Comparison of ENCODE assay signal across 8 cellular contexts in the genomic region with DNA sequence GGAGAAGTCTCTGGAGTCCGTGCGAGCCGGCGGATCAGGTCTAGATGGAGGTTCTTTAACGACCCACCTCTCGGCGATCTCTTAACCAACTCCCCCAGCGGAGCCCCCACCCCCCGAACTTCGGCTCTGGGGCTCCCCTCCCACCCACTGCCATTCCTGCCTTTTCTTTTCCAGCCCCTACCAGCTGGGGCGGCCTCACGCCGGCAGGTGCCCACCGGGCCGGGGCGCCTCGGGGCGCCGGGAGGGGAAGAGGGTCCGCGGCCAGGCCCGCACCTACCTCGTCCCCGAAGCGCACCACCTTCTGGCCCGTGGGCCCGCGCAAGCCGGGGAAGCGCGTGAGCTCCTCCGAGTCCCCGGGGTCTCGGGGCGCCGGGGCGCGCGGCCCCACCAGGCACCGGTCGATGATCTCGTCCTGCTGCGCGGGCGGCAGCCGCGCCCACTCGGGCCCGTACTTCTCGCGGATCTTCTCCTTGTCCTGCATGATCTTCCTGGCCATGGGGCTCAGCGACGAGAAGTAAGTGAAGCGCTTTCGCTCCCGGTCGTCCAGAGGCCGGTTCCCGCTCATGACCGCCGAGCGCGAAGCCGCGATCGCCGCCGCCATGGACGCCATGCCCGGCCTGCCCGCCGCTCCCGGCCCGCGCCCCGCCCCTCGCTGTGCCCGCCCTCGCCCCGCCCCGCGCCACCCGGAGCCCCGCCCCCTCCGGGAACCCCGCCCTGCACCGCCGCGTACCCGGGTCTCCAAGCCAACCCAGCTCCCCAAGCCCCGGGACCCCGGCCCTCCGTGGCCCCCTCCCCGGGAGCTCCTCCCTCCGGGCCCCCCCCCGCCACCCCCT.
DNase-seq lines count a peak whose midpoint lies in the region; ATAC-seq and TF ChIP-seq lines count a peak whose summit lies in the region.

A gene with protein sequence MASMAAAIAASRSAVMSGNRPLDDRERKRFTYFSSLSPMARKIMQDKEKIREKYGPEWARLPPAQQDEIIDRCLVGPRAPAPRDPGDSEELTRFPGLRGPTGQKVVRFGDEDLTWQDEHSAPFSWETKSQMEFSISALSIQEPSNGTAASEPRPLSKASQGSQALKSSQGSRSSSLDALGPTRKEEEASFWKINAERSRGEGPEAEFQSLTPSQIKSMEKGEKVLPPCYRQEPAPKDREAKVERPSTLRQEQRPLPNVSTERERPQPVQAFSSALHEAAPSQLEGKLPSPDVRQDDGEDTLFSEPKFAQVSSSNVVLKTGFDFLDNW (minus strand): TSS at position 619 of the 833 bp plus-strand sequence. CDS start 9 bp downstream, at position 610.

- no peaks in the 10 kb centered on the region for H3K27me3 ChIP-seq in endocrine pancreas (ENCODE audit: control insufficient read depth, insufficient read depth, low read length)

- TF ChIP-seq CTCF in 22Rv1 (IDR thresholded peaks at IDR 0.05): no peak

- H3K27ac ChIP-seq in 22Rv1: peak within 1 kb of the TSS; percentile 54

- peak; percentile 55 for DNase-seq in NCI-H345 treated with DMSO at 0.1 percent for 48 hours (lab: John Stamatoyannopoulos, UW; ENCODE audit: unreplicated experiment)
- peak; percentile 59 to 63 (median 60) for DNase-seq in activated CD8-positive, alpha-beta memory T cell treated with anti-CD3 and anti-CD28 coated beads for 48 hours (ENCODE audit: low read depth in 2 of 3, low spot score in 2 of 3)
- peak; percentile 79 for DNase-seq in midbrain (lab: John Stamatoyannopoulos, UW)
- peak; percentile 60 to 72 for DNase-seq in stimulated activated CD8-positive, alpha-beta memory T cell treated with anti-CD3 and anti-CD28 coated beads, Interleukin-2, amount 100 ng/mL, for 1 hour (ENCODE audit: low read depth in 2 of 2)

- H3K4me3 ChIP-seq in endocrine pancreas (ENCODE audit: control insufficient read depth, insufficient read depth, low read length): peak within 1 kb of the TSS; percentile 70

- ATAC-seq in GM18505 (IDR thresholded peaks at IDR 0.05; ENCODE audit: unreplicated experiment) (peak; percentile 86), HG02981 (IDR thresholded peaks at IDR 0.05; ENCODE audit: unreplicated experiment) (peak; percentile 81)

- TF ChIP-seq POLR2A in GM18505 (IDR thresholded peaks at IDR 0.05; ENCODE audit: borderline replicate concordance, extremely low read depth, insufficient read depth, insufficient read length): no peak

- H3K4me1 ChIP-seq in endocrine pancreas (ENCODE audit: control insufficient read depth, insufficient read depth, low read length): peaks cover 3% of the 10 kb centered on the region

- H3K9ac ChIP-seq in endocrine pancreas (ENCODE audit: control insufficient read depth, insufficient read depth, low read length): peak within 1 kb of the TSS; percentile 73

- no peaks in the 10 kb centered on the region for H3K36me3 ChIP-seq in endocrine pancreas (ENCODE audit: control insufficient read depth, insufficient read depth, low read length)

- H3K9me3 ChIP-seq in endocrine pancreas (ENCODE audit: control insufficient read depth, low read length): no peaks in the 10 kb centered on the region

Comparison
In these comparisons a context has a peak if more than half of its experiments do, and no peak if none do; other contexts are left out.
1. Peak in every context shown above with its lines: DNase-seq, ATAC-seq, H3K4me3 ChIP-seq and H3K27ac ChIP-seq.